1 cellular context compared by ENCODE assay signal in genomic region chr5:60826653-60827052, GRCh38.
TF ChIP-seq lines count a peak whose summit lies in the region.

No MANE protein-coding gene starts in this region.

TF ChIP-seq in GM23338, 12 proteins besides CTCF, POLR2A, EP300 and RAD21 (continued from another document):
- no peak for TF ChIP-seq ZNF462 (CRISPR knock-in tag; IDR thresholded peaks at IDR 0.05)
TF ChIP-seq in GM23338: peak in this region for 0.
